ENCODE assay signal across 8 cellular contexts in the genomic region with DNA sequence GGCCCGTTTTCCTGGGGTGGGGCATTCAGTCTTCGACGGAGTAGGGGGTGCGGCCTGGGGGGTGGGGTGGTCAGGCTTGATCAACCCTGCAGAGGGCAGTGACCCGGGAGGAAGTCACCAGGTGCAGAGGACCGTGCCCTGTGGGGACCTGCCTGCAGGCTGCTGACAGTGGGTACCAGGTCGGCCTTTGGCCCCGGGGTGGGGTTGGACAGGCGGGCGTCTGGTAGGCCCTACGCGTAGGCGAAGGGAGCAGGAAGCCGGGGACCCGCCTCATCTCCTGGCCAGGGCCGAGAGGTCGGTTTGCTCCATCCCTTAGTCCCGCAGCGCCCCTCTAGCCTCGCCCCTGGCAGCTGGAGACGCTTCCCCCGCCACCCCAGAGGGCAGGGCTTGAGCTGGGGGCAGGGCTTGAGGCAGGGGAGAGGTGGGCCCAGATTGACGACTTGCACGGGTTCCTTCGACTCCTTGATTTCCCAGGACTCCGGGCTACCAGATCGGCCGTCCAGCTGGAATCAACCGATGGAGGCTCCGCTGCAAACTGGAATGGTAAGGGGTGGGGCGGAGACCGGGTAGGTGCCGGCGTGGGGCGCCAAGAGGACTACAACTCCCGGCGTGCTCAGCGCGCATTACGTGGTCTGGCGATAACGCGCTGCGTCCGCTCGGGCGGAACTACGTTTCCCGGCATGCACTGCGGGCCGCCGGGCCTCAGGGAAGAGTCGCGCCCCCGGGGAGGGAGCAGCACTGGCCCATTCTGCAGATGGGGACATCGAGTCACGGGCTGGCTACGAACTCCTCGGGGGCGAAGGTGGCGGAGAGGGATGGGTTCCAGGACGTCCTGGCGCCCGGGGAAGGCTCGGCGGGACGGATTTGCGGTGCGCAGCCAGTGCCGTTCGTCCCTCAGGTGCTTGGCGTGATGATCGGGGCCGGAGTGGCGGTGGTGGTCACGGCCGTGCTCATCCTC. TPM values are rescaled to one million over a fixed set of nuclear protein-coding genes. Genes with fewer than 3 reads are reported as not detected.
A peak's percentile ranks its signal among the peaks of the same experiment; 100 is the strongest.
DNase-seq lines count a peak whose midpoint lies in the region; ATAC-seq, FAIRE-seq and TF ChIP-seq lines count a peak whose summit lies in the region.

A gene (plus strand): TSS at position 683 of the 958 bp plus-strand sequence. CDS start 72 bp downstream, at position 755.

- WGBS in adrenal gland, 4 donors: 0% methylated on average over 29 to 77 of the region's 77 CpGs; no CpG with 5 or more reads in 1 of the 4 donors
- 0% methylated on average over 76 to 77 of the region's 77 CpGs for WGBS in heart right ventricle, 2 donors

- no peaks in the 10 kb centered on the region for H3K9me3 ChIP-seq in adrenal gland (replicated peaks in 1 of 3)
- no peaks in the 10 kb centered on the region for H3K9me3 ChIP-seq in heart right ventricle
- H3K9me3 ChIP-seq in upper lobe of right lung: no peaks in the 10 kb centered on the region

- H3K4me3 ChIP-seq in adrenal gland (peak within 1 kb of the TSS; percentile 27 to 98 (median 73)), heart right ventricle (peak within 1 kb of the TSS; percentile 74 to 98 (median 90)), upper lobe of right lung (peak within 1 kb of the TSS; percentile 97)

- H3K9me3 Mint-ChIP-seq in progenitor cell of endocrine pancreas (ENCODE audit: low read depth): no peaks in the 10 kb centered on the region

- peak within 1 kb of the TSS; percentile 85 to 96 (median 88) for H3K27ac ChIP-seq in adrenal gland
- peak within 1 kb of the TSS; percentile 67 to 95 (median 91) for H3K27ac ChIP-seq in heart right ventricle
- H3K27ac ChIP-seq in upper lobe of right lung: peak within 1 kb of the TSS; percentile 88

- H3K4me3 Mint-ChIP-seq in progenitor cell of endocrine pancreas (ENCODE audit: low read depth): peak within 1 kb of the TSS; percentile 92

- no peak; the same call in 1 of the 2 replicates for TF ChIP-seq POLR2A in GM12891 (IDR thresholded peaks at IDR 0.05; ENCODE audit: low read depth, low read length)
- TF ChIP-seq POLR2A in adrenal gland (IDR thresholded peaks at IDR 0.05): peak; percentile 66 to 89

- H3K27me3 ChIP-seq in adrenal gland (no peaks in the 10 kb centered on the region), heart right ventricle (no peaks in the 10 kb centered on the region), upper lobe of right lung (no peaks in the 10 kb centered on the region)

- peak within 1 kb of the TSS; percentile 97 for H3K27ac Mint-ChIP-seq in progenitor cell of endocrine pancreas

- FAIRE-seq in GM12891 (lab: Jason Lieb, UNC): peak; percentile 100

- no peaks in the 10 kb centered on the region for H3K27me3 Mint-ChIP-seq in progenitor cell of endocrine pancreas

- ATAC-seq in HG02840 (IDR thresholded peaks at IDR 0.05; ENCODE audit: low FRiP score, unreplicated experiment) (peak; percentile 74), heart right ventricle (peak; percentile 83 to 92 (median 89)), upper lobe of right lung (peak; percentile 93)

- TF ChIP-seq CTCF in adrenal gland (IDR thresholded peaks at IDR 0.05): peak in 1 of 6 experiments; percentile 0
- TF ChIP-seq CTCF in heart right ventricle (IDR thresholded peaks at IDR 0.05): no peak
- no peak for TF ChIP-seq CTCF in progenitor cell of endocrine pancreas (IDR thresholded peaks at IDR 0.05; ENCODE audit: unreplicated experiment)
- no peak for TF ChIP-seq CTCF in upper lobe of right lung (IDR thresholded peaks at IDR 0.05)

- peaks cover 7% of the 10 kb centered on the region for H3K36me3 Mint-ChIP-seq in progenitor cell of endocrine pancreas (ENCODE audit: insufficient read depth)

- H3K4me1 ChIP-seq in adrenal gland (replicated peaks in 1 of 2): peaks cover 10% of the 10 kb centered on the region in 2 donors
- H3K4me1 ChIP-seq in heart right ventricle: peaks cover 0 to 20% (median 14%) of the 10 kb centered on the region in 9 donors
- H3K4me1 ChIP-seq in upper lobe of right lung: peaks cover 11% of the 10 kb centered on the region

- peaks cover 0 to 31% of the 10 kb centered on the region in 2 donors for H3K36me3 ChIP-seq in adrenal gland (replicated peaks in 1 of 2)
- H3K36me3 ChIP-seq in heart right ventricle: peaks cover 0 to 61% (median 19%) of the 10 kb centered on the region in 9 donors
- H3K36me3 ChIP-seq in upper lobe of right lung: peaks cover 47% of the 10 kb centered on the region

- intact Hi-C loops in T-helper 1 cell treated with Interleukin-12 subunit alpha and Interleukin-12 subunit beta and Interleukin-4 antibody, amounts not matched to agents 30 ng/mL and 1 ng/mL, for 36 hours (cut with micrococcal nuclease): loop anchor here (1.0 to 10.0 kb wide), 8 partner anchors 16 to 1631 kb away; a partner anchor contains a TSS
- intact Hi-C loops in adrenal gland (cut with DNase I): loop anchor here in 1 of 2 donors (10.0 kb wide), 2 partner anchors 151 to 181 kb away; no protein-coding TSS in a partner anchor
- intact Hi-C loops in heart right ventricle (cut with DNase I): loop anchor here in 3 of 10 donors (1.0 to 10.0 kb wide), 4 partner anchors 16 to 181 kb away; a partner anchor contains a TSS
- intact Hi-C loops in upper lobe of right lung (cut with DNase I): no loop called here

- H3K4me1 Mint-ChIP-seq in progenitor cell of endocrine pancreas (ENCODE audit: low read depth): peaks cover 3% of the 10 kb centered on the region

- DNase-seq in GM12891 (ENCODE audit: insufficient read length, low spot score): peak; percentile 98
- peak; percentile 88 for DNase-seq in NCI-H146 (lab: John Stamatoyannopoulos, UW)
- peak; percentile 94 to 98 (median 97) for DNase-seq in adrenal gland
- peak; percentile 96 to 98 for DNase-seq in heart right ventricle
- DNase-seq in progenitor cell of endocrine pancreas (ENCODE audit: low spot score, unreplicated experiment): peak; percentile 92
- DNase-seq in upper lobe of right lung: peak; percentile 98

TF ChIP-seq in GM12891, 5 proteins besides CTCF, POLR2A, EP300 and RAD21:
- TF ChIP-seq SPI1 (IDR thresholded peaks at IDR 0.05; ENCODE audit: low read depth, low read length) (0 out of 2 replicates have a peak, but pooled peaks have one; percentile 11), TAF1 (IDR thresholded peaks at IDR 0.05; ENCODE audit: low read depth, low read length) (no peak), POLR2AphosphoS5 (IDR thresholded peaks at IDR 0.05; ENCODE audit: low read depth, low read length) (peak; percentile 47; the same call in 1 of the 2 replicates), POU2F2 (IDR thresholded peaks at IDR 0.05; ENCODE audit: low read depth, low read length) (peak; percentile 83)

RNA-seq across cellular contexts. Expression of the gene that starts here (rescaled TPM):
- polyA plus RNA-seq in GM12891 (2012; ENCODE audit: low read depth, missing spikeins): 51.3 TPM
- total RNA-seq in T-helper 1 cell treated with Interleukin-12 subunit alpha and Interleukin-12 subunit beta and Interleukin-4 antibody, amounts not matched to agents 30 ng/mL and 1 ng/mL, for 36 hours: 143 and 148 TPM in 2 replicates
- total RNA-seq in adrenal gland (100 to 1,000 TPM in 5 of 8 donors, 10 to 100 TPM in 3; 89.4 to 257 (median 121) TPM), heart right ventricle (10 to 100 TPM; 33.9 to 73.8 (median 41.6) TPM), progenitor cell of endocrine pancreas (131 and 140 TPM in 2 replicates), upper lobe of right lung (190 TPM)
- polyA plus RNA-seq in adrenal gland (100 to 1,000 TPM in 2 of 3 donors, 10 to 100 TPM in 1; 25.7 to 264 (median 110) TPM), heart right ventricle (10 to 100 TPM; 34.1 to 57.0 TPM)

Comparison
In these comparisons a context has a peak if more than half of its experiments do, and no peak if none do; other contexts are left out.
1. Peak in every context shown above with its lines: DNase-seq, ATAC-seq, H3K4me3 ChIP-seq and H3K27ac ChIP-seq.